In genomic region chr9:121198512-121199042, GRCh38 we compare ENCODE assay signal across 13 cellular contexts. TPM values are rescaled to one million over a fixed set of nuclear protein-coding genes. Genes with fewer than 3 reads are reported as not detected.
DNase-seq lines count a peak whose midpoint lies in the region; ATAC-seq and TF ChIP-seq lines count a peak whose summit lies in the region.
"Had no signal": no experiment of that assay in that cellular context is flagged by ENCODE, and none has a peak within 500 bp of the region (broad histone marks: within the 10 kb centered on the region; RNA-seq: fewer than 3 reads in every experiment).

No MANE protein-coding gene starts in this region.

- peaks cover 64% of the 10 kb centered on the region for H4K20me1 ChIP-seq in Karpas-422 (ENCODE audit: insufficient read depth, low read depth, low read length)

- H3K4me3 Mint-ChIP-seq in CD4-positive, alpha-beta T cell, result peak overlapping the region; percentile 96
- peak overlapping the region; percentile 73 to 97 (median 97) for H3K4me3 Mint-ChIP-seq in nephron

- H3K4me1 ChIP-seq in Karpas-422 (ENCODE audit: low read length), result peaks cover 77% of the 10 kb centered on the region

- DNase-seq in CD4-positive, alpha-beta T cell, result no peak
- DNase-seq in Karpas-422, result peak; percentile 54
- no peak for DNase-seq in coronary artery (ENCODE audit: low spot score)
- no peak for DNase-seq in activated effector memory CD4-positive, alpha-beta T cell treated with Interleukin-2 at 50 U/mL for 16 hours
- DNase-seq in cerebellar nuclear complex (lab: John Stamatoyannopoulos, UW), result no peak
- no peak for DNase-seq in Right ventricle myocardium superior
- DNase-seq: amygdala; left lung; NCI-H1092; stimulated activated CD8-positive, alpha-beta memory T cell treated with anti-CD3 and anti-CD28 coated beads, Interleukin-4, amount 100 ng/mL, for 48 hours had no signal

- no peak for TF ChIP-seq CTCF in CD4-positive, alpha-beta T cell (IDR thresholded peaks at IDR 0.05)
- no peak for TF ChIP-seq CTCF in coronary artery (IDR thresholded peaks at IDR 0.05)
- no peak for TF ChIP-seq CTCF in nephron (IDR thresholded peaks at IDR 0.05; ENCODE audit: unreplicated experiment in 3 of 3)

- H3K4me3 ChIP-seq in Karpas-422 (ENCODE audit: low read length), result peak overlapping the region; percentile 91
- peak overlapping the region; percentile 47 for H3K4me3 ChIP-seq in coronary artery

- H3K9me3 ChIP-seq in CD4-positive, alpha-beta T cell (ENCODE audit: control insufficient read depth, low read length), result no peaks in the 10 kb centered on the region
- H3K9me3 ChIP-seq in Karpas-422 (ENCODE audit: low read length), result no peaks in the 10 kb centered on the region
- H3K9me3 ChIP-seq: left lung had no signal

- H3K27me3 Mint-ChIP-seq in CD4-positive, alpha-beta T cell, result no peaks in the 10 kb centered on the region
- H3K27me3 Mint-ChIP-seq in nephron (ENCODE audit: low read depth), result no peaks in the 10 kb centered on the region

- H3K79me2 ChIP-seq in Karpas-422 (ENCODE audit: low read length), result peaks cover 86% of the 10 kb centered on the region

- intact Hi-C loops in CD4-positive, alpha-beta T cell (cut with DNase I, micrococcal nuclease), result no loop called here
- intact Hi-C loops in Right ventricle myocardium superior (cut with DNase I), result no loop called here

- no peaks in the 10 kb centered on the region for H3K9me2 ChIP-seq in Karpas-422 (replicated peaks; ENCODE audit: insufficient read depth, low read length)

- POLR2A ChIA-PET in CD4-positive, alpha-beta T cell (lab: Charles Lee), result interaction anchor here (4.2 to 4.3 kb wide), 2 partner anchors 10 to 77 kb away, joined by 40 to 50 read pairs; no protein-coding TSS in a partner anchor

- H3K9ac ChIP-seq in Karpas-422 (ENCODE audit: low read length), result peak overlapping the region; percentile 96

- H3K4me2 ChIP-seq in Karpas-422 (ENCODE audit: low read depth, low read length, poor library complexity, severe bottlenecking), result peak overlapping the region; percentile 93

- peaks cover 76% of the 10 kb centered on the region for H3K4me1 Mint-ChIP-seq in CD4-positive, alpha-beta T cell (ENCODE audit: low read depth)
- peaks cover 64% of the 10 kb centered on the region for H3K4me1 Mint-ChIP-seq in nephron

- H3K27ac ChIP-seq in CD4-positive, alpha-beta T cell (ENCODE audit: low read depth, low read length), result no peak overlapping the region
- peak overlapping the region; percentile 79 for H3K27ac ChIP-seq in Karpas-422 (ENCODE audit: low read length)
- peak overlapping the region in 1 of 2 donors; percentile 6 for H3K27ac ChIP-seq in coronary artery

- H3K27me3 ChIP-seq in CD4-positive, alpha-beta T cell (ENCODE audit: control insufficient read depth, insufficient read depth, low read length), result no peaks in the 10 kb centered on the region
- H3K27me3 ChIP-seq in Karpas-422 (ENCODE audit: low read length), result no peaks in the 10 kb centered on the region
- H3K27me3 ChIP-seq: left lung had no signal

- H3K27ac Mint-ChIP-seq in CD4-positive, alpha-beta T cell, result peak overlapping the region; percentile 89
- H3K27ac Mint-ChIP-seq in nephron, result peak overlapping the region in 1 of 3 experiments; percentile 54

- no peak for ATAC-seq in CD4-positive, alpha-beta T cell (ENCODE audit: poor library complexity)
- no peak for ATAC-seq in HG02870 (IDR thresholded peaks at IDR 0.05; ENCODE audit: unreplicated experiment)
- ATAC-seq in Right ventricle myocardium superior (ENCODE audit: poor library complexity), result no peak
- ATAC-seq: left lung, sciatic nerve had no signal

- peaks cover 8% of the 10 kb centered on the region for H3K36me3 ChIP-seq in Karpas-422 (ENCODE audit: insufficient read depth, low read length)
- H3K36me3 ChIP-seq: left lung had no signal

- peaks cover 16% of the 10 kb centered on the region for H3K36me3 Mint-ChIP-seq in CD4-positive, alpha-beta T cell (ENCODE audit: low read depth)
- no peaks in the 10 kb centered on the region for H3K36me3 Mint-ChIP-seq in nephron (ENCODE audit: low read depth)

- H3K9me3 Mint-ChIP-seq in CD4-positive, alpha-beta T cell, result no peaks in the 10 kb centered on the region
- H3K9me3 Mint-ChIP-seq in nephron, result no peaks in the 10 kb centered on the region

- H2AFZ ChIP-seq in Karpas-422 (ENCODE audit: low read length), result no peak overlapping the region

- CTCF ChIA-PET in CD4-positive, alpha-beta T cell (lab: Charles Lee), result interaction anchor here (2.2 kb wide), 1 partner anchor 91 kb away, joined by 6 read pairs; no protein-coding TSS in a partner anchor

RNA-seq across cellular contexts. Expression of gene RAB14, which starts 3.1 kb away (rescaled TPM):
- 10 to 100 TPM; 57.4 to 58.2 TPM for total RNA-seq in CD4-positive, alpha-beta T cell
- total RNA-seq in Karpas-422 (2014; rRNA removed; shearing (Covaris generic); ENCODE audit: low replicate concordance), result 17.4 and 49.5 TPM in 2 replicates
- 53.3 TPM for total RNA-seq in Right ventricle myocardium superior
